In the genomic region with DNA sequence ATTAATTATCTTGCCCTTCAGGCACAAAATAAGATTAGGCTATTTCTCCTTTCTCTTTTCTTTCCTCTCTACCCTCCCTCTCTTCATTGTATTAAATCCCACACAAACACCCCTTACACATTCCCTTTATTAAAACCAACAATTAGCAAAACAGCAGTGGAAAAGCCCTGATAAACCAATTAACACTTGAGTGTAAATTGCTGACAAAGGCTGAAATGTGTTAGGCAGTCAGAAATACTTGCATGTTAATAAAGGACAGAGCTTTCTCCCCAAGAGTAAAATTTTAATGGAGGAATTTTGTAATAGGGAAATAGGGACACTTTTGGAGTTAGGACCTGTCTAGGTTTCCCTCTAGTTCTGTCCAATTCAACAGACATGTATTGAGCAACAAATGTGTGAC, we compare ENCODE assay signal across 36 cellular contexts.
"Had no signal": no experiment of that assay in that cellular context is flagged by ENCODE, and none has a peak within 500 bp of the region (broad histone marks: within the 10 kb centered on the region; RNA-seq: fewer than 3 reads in every experiment).

No MANE protein-coding gene starts in this region.

- H3K4me1 Mint-ChIP-seq: activated CD4-positive, alpha-beta T cell treated with anti-CD3 and anti-CD28 coated beads for 36 hours; activated CD4-positive, alpha-beta T cell treated with anti-CD3 and anti-CD28 coated beads, Interleukin-2, amount 10 ng/mL, durations not matched to agents 24 days and 14 days; activated CD8-positive, alpha-beta memory T cell treated with anti-CD3 and anti-CD28 coated beads, Interleukin-2, amount 10 ng/mL, durations not matched to agents 7 days and 5 days; activated naive CD4-positive, alpha-beta T cell treated with anti-CD3 and anti-CD28 coated beads, Interleukin-2, amount 50 U/mL, for 24 hours; activated naive CD8-positive, alpha-beta T cell treated with anti-CD3 and anti-CD28 coated beads for 36 hours; activated naive CD8-positive, alpha-beta T cell treated with anti-CD3 and anti-CD28 coated beads, Interleukin-2, amount 50 U/mL, for 24 hours; T-helper 17 cell had no signal

- ATAC-seq: activated CD4-positive, alpha-beta T cell treated with anti-CD3 and anti-CD28 coated beads for 36 hours; activated CD8-positive, alpha-beta memory T cell treated with anti-CD3 and anti-CD28 coated beads, Interleukin-2, amount 10 ng/mL, durations not matched to agents 7 days and 5 days; activated CD8-positive, alpha-beta T cell treated with anti-CD3 and anti-CD28 coated beads, Interleukin-2, amount 10 ng/mL, durations not matched to agents 7 days and 5 days; activated naive CD8-positive, alpha-beta T cell treated with anti-CD3 and anti-CD28 coated beads, Interleukin-2, amount 50 U/mL, for 24 hours; body of pancreas; effector memory CD8-positive, alpha-beta T cell; foreskin keratinocyte; gastrocnemius medialis; heart left ventricle; T-helper 17 cell had no signal

- H3K27ac Mint-ChIP-seq: activated CD4-positive, alpha-beta memory T cell treated with anti-CD3 and anti-CD28 coated beads for 36 hours; activated CD4-positive, alpha-beta T cell treated with anti-CD3 and anti-CD28 coated beads for 36 hours; activated CD4-positive, alpha-beta T cell treated with anti-CD3 and anti-CD28 coated beads, Interleukin-2, amount 10 ng/mL, durations not matched to agents 24 days and 14 days; activated CD8-positive, alpha-beta memory T cell treated with anti-CD3 and anti-CD28 coated beads, Interleukin-2, amount 10 ng/mL, durations not matched to agents 7 days and 5 days; activated CD8-positive, alpha-beta T cell treated with anti-CD3 and anti-CD28 coated beads, Interleukin-2, amount 10 ng/mL, durations not matched to agents 7 days and 5 days; activated naive CD4-positive, alpha-beta T cell treated with anti-CD3 and anti-CD28 coated beads for 36 hours; activated naive CD4-positive, alpha-beta T cell treated with anti-CD3 and anti-CD28 coated beads, Interleukin-2, amount 50 U/mL, for 24 hours; activated naive CD8-positive, alpha-beta T cell treated with anti-CD3 and anti-CD28 coated beads for 36 hours; activated naive CD8-positive, alpha-beta T cell treated with anti-CD3 and anti-CD28 coated beads, Interleukin-2, amount 50 U/mL, for 24 hours; activated T-helper 1 cell treated with anti-CD3 and anti-CD28 coated beads, Interleukin-12 subunit alpha, Interleukin-12 subunit beta, Interleukin-2, Interleukin-4 antibody, amounts not matched to agents 30 ng/mL and 10 ng/mL and 1 ng/mL, durations not matched to agents 14 hours and 24 hours and 36 hours; activated T-helper 2 cell treated with anti-CD3 and anti-CD28 coated beads, Interferon-gamma antibody, Interleukin-2, Interleukin-4, amounts not matched to agents 10 μg/mL and 5 μg/mL and 100 μg/mL, durations not matched to agents 14 hours and 24 hours and 36 hours; effector memory CD8-positive, alpha-beta T cell; T-helper 17 cell; T-helper 2 cell treated with Interferon-gamma antibody and Interleukin-4, amounts not matched to agents 5 μg/mL and 100 μg/mL, for 36 hours had no signal

- H3K36me3 Mint-ChIP-seq: activated CD4-positive, alpha-beta memory T cell treated with anti-CD3 and anti-CD28 coated beads for 36 hours; activated CD8-positive, alpha-beta memory T cell treated with anti-CD3 and anti-CD28 coated beads, Interleukin-2, amount 10 ng/mL, durations not matched to agents 7 days and 5 days; activated naive CD4-positive, alpha-beta T cell treated with anti-CD3 and anti-CD28 coated beads, Interleukin-2, amount 50 U/mL, for 24 hours; activated naive CD8-positive, alpha-beta T cell treated with anti-CD3 and anti-CD28 coated beads for 36 hours had no signal

- FAIRE-seq: colon had no signal

- H3K4me1 ChIP-seq: adrenal gland, foreskin keratinocyte, gastrocnemius medialis had no signal

- H3K27ac ChIP-seq: adrenal gland, body of pancreas, esophagus muscularis mucosa, foreskin keratinocyte, gastrocnemius medialis, heart left ventricle, WERI-Rb-1 had no signal

- H3K4me3 ChIP-seq: adrenal gland, body of pancreas, esophagus muscularis mucosa, gastrocnemius medialis, heart left ventricle had no signal

- H3K27me3 ChIP-seq: adrenal gland, body of pancreas, esophagus muscularis mucosa, foreskin keratinocyte, gastrocnemius medialis, heart left ventricle had no signal

- H3K9me3 ChIP-seq: adrenal gland, body of pancreas, esophagus muscularis mucosa, gastrocnemius medialis, heart left ventricle had no signal

- H3K27me3 Mint-ChIP-seq: activated CD4-positive, alpha-beta memory T cell treated with anti-CD3 and anti-CD28 coated beads for 36 hours; activated CD4-positive, alpha-beta T cell treated with anti-CD3 and anti-CD28 coated beads for 36 hours; activated CD4-positive, alpha-beta T cell treated with anti-CD3 and anti-CD28 coated beads, Interleukin-2, amount 10 ng/mL, durations not matched to agents 24 days and 14 days; activated CD8-positive, alpha-beta memory T cell treated with anti-CD3 and anti-CD28 coated beads, Interleukin-2, amount 10 ng/mL, durations not matched to agents 7 days and 5 days; activated naive CD4-positive, alpha-beta T cell treated with anti-CD3 and anti-CD28 coated beads, Interleukin-2, amount 50 U/mL, for 24 hours; activated naive CD8-positive, alpha-beta T cell treated with anti-CD3 and anti-CD28 coated beads for 36 hours; activated naive CD8-positive, alpha-beta T cell treated with anti-CD3 and anti-CD28 coated beads, Interleukin-2, amount 50 U/mL, for 24 hours; effector memory CD8-positive, alpha-beta T cell; T-helper 17 cell had no signal

- H3K4me3 Mint-ChIP-seq: activated CD4-positive, alpha-beta memory T cell treated with anti-CD3 and anti-CD28 coated beads for 36 hours; activated CD4-positive, alpha-beta T cell treated with anti-CD3 and anti-CD28 coated beads for 36 hours; activated CD4-positive, alpha-beta T cell treated with anti-CD3 and anti-CD28 coated beads, Interleukin-2, amount 10 ng/mL, durations not matched to agents 24 days and 14 days; activated CD8-positive, alpha-beta memory T cell treated with anti-CD3 and anti-CD28 coated beads, Interleukin-2, amount 10 ng/mL, durations not matched to agents 7 days and 5 days; activated CD8-positive, alpha-beta T cell treated with anti-CD3 and anti-CD28 coated beads, Interleukin-2, amount 10 ng/mL, durations not matched to agents 7 days and 5 days; activated naive CD4-positive, alpha-beta T cell treated with anti-CD3 and anti-CD28 coated beads for 36 hours; activated naive CD4-positive, alpha-beta T cell treated with anti-CD3 and anti-CD28 coated beads, Interleukin-2, amount 50 U/mL, for 24 hours; activated naive CD8-positive, alpha-beta T cell treated with anti-CD3 and anti-CD28 coated beads for 36 hours; activated naive CD8-positive, alpha-beta T cell treated with anti-CD3 and anti-CD28 coated beads, Interleukin-2, amount 50 U/mL, for 24 hours; activated T-helper 1 cell treated with anti-CD3 and anti-CD28 coated beads, Interleukin-12 subunit alpha, Interleukin-12 subunit beta, Interleukin-2, Interleukin-4 antibody, amounts not matched to agents 30 ng/mL and 10 ng/mL and 1 ng/mL, durations not matched to agents 14 hours and 24 hours and 36 hours; effector memory CD8-positive, alpha-beta T cell; T-helper 17 cell; T-helper 2 cell treated with Interferon-gamma antibody and Interleukin-4, amounts not matched to agents 5 μg/mL and 100 μg/mL, for 36 hours had no signal

- H3K36me3 ChIP-seq: adrenal gland, esophagus muscularis mucosa, gastrocnemius medialis, heart left ventricle, WERI-Rb-1 had no signal

- H3K9me3 Mint-ChIP-seq: activated naive CD4-positive, alpha-beta T cell treated with anti-CD3 and anti-CD28 coated beads, Interleukin-2, amount 50 U/mL, for 24 hours had no signal

- DNase-seq: activated CD4-positive, alpha-beta memory T cell treated with anti-CD3 and anti-CD28 coated beads for 36 hours; activated CD4-positive, alpha-beta T cell treated with anti-CD3 and anti-CD28 coated beads for 36 hours; activated CD4-positive, alpha-beta T cell treated with anti-CD3 and anti-CD28 coated beads, Interleukin-2, amount 10 ng/mL, durations not matched to agents 24 days and 14 days; activated CD4-positive, CD25-positive, alpha-beta regulatory T cell; activated CD4-positive, CD25-positive, alpha-beta regulatory T cell treated with anti-CD3 and anti-CD28 coated beads, Interleukin-2, amount 50 U/mL, for 72 hours; activated CD8-positive, alpha-beta memory T cell treated with anti-CD3 and anti-CD28 coated beads, Interleukin-2, amount 10 ng/mL, durations not matched to agents 7 days and 5 days; activated CD8-positive, alpha-beta memory T cell treated with anti-CD3 and anti-CD28 coated beads, Interleukin-2, amount 50 U/mL, for 4 hours; activated CD8-positive, alpha-beta T cell treated with anti-CD3 and anti-CD28 coated beads, Interleukin-2, amount 10 ng/mL, durations not matched to agents 7 days and 5 days; activated effector memory CD4-positive, alpha-beta T cell treated with anti-CD3 and anti-CD28 coated beads, Interleukin-2, amount 50 U/mL, for 16 hours; activated naive CD4-positive, alpha-beta T cell treated with anti-CD3 and anti-CD28 coated beads for 36 hours; activated naive CD8-positive, alpha-beta T cell treated with anti-CD3 and anti-CD28 coated beads for 36 hours; activated naive CD8-positive, alpha-beta T cell treated with anti-CD3 and anti-CD28 coated beads, Interleukin-2, amount 50 U/mL, for 24 hours; activated T-cell treated with anti-CD3 and anti-CD28 coated beads, Interleukin-2, amount 50 U/mL, for 1 hour; activated T-cell treated with anti-CD3 and anti-CD28 coated beads, Interleukin-2, amount 50 U/mL, for 48 hours; adrenal gland; amygdala; aorta; body of pancreas; caudate nucleus; cortex of kidney; dermis blood vessel endothelial cell; effector CD4-positive, alpha-beta T cell; effector memory CD8-positive, alpha-beta T cell; foreskin keratinocyte; gastrocnemius medialis; glutamatergic neuron; heart left ventricle; T-helper 17 cell; T1000; WERI-Rb-1 had no signal
